ENCODE assay signal across 12 cellular contexts in the genomic region with DNA sequence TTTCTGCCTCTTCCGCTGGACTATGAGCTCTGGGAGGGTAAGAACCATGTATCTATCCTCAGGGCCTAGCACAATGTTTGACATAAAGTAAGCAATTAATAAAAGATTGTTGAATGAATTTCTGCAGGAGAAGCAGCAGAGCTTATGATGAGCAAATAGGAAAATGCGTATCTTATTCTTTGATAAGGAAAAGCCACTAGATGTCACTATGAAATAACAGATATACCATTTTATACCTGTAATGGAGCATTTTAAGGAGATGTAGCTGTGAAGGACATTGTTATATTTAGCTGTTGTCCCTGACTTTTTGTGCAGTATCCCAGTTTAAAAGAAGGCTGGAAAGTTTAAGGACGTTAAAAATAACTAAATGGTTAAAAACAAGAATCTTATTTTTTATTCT.
A peak's percentile ranks its signal among the peaks of the same experiment; 100 is the strongest.
DNase-seq lines count a peak whose midpoint lies in the region; TF ChIP-seq lines count a peak whose summit lies in the region.
"Had no signal": no experiment of that assay in that cellular context is flagged by ENCODE, and none has a peak within 500 bp of the region (broad histone marks: within the 10 kb centered on the region; RNA-seq: fewer than 3 reads in every experiment).

No MANE protein-coding gene starts in this region.

- no peak overlapping the region for H3K9ac ChIP-seq in liver (ENCODE audit: low read depth in 1 of 2, low read length in 2 of 2)

- 57% methylated on average over 3 of the region's 3 CpGs for WGBS in liver

- H3K36me3 ChIP-seq in liver (ENCODE audit: control insufficient read depth in 4 of 4, insufficient read depth in 3 of 4, low read depth in 1 of 4, low read length in 3 of 4) = no peaks in the 10 kb centered on the region
- H3K36me3 ChIP-seq: colonic mucosa had no signal

- H3K27me3 ChIP-seq in liver (ENCODE audit: control insufficient read depth in 4 of 4, insufficient read depth in 4 of 4, low read length in 3 of 4) = no peaks in the 10 kb centered on the region

- no peak overlapping the region for H3K27ac ChIP-seq in liver (ENCODE audit: low read depth in 1 of 2, low read length in 2 of 2)
- H3K27ac ChIP-seq: colonic mucosa had no signal

- H3K4me1 ChIP-seq in liver (ENCODE audit: control insufficient read depth in 4 of 4, insufficient read depth in 4 of 4, low read length in 3 of 4) = no peaks in the 10 kb centered on the region
- H3K4me1 ChIP-seq: colonic mucosa had no signal

- DNase-seq in ELR (ENCODE audit: low read depth) (peak; percentile 0), Kasumi-1 (lab: John Stamatoyannopoulos, UW) (peak; percentile 2 to 25), SW480 (ENCODE audit: low spot score) (peak; percentile 32), posterior vena cava (ENCODE audit: low spot score) (no peak), middle frontal gyrus (ENCODE audit: extremely low spot score, low spot score) (no peak), iPS-NIHi7 (ENCODE audit: extremely low spot score) (no peak)
- DNase-seq: activated CD4-positive, alpha-beta T cell treated with anti-CD3 and anti-CD28 coated beads, Interleukin-2, amount 50 U/mL, for 4 hours; activated naive CD4-positive, alpha-beta T cell treated with anti-CD3 and anti-CD28 coated beads for 36 hours; colonic mucosa; occipital lobe; stimulated activated naive B cell treated with anti-CD40 and anti-IgM and Interleukin-4, amounts not matched to agents 10 μg/mL and 1 μg/mL and 100 μg/mL, for 72 hours had no signal

- H3K9me3 ChIP-seq in liver (ENCODE audit: control insufficient read depth in 4 of 4, low read length in 3 of 4) = no peaks in the 10 kb centered on the region
- H3K9me3 ChIP-seq: colonic mucosa had no signal

- no peak for TF ChIP-seq CTCF in liver (IDR thresholded peaks at IDR 0.05; ENCODE audit: low read depth, low read length, missing input control)

- H3K4me3 ChIP-seq in liver (ENCODE audit: low read depth in 1 of 3, low read length in 3 of 3) = no peak overlapping the region
- H3K4me3 ChIP-seq: colonic mucosa had no signal

- intact Hi-C loops in posterior vena cava (cut with DNase I) = no loop called here

- peak; percentile 45 to 47 for TF ChIP-seq RAD21 in liver (IDR thresholded peaks at IDR 0.05)

TF ChIP-seq in liver, 16 proteins besides CTCF, POLR2A, EP300 and RAD21:
- TF ChIP-seq FOXA1 (IDR thresholded peaks at IDR 0.05) = no peak
- no peak for TF ChIP-seq SP1 (IDR thresholded peaks at IDR 0.05)
- TF ChIP-seq YY1 (IDR thresholded peaks at IDR 0.05) = no peak
- TF ChIP-seq, protein P1, sequence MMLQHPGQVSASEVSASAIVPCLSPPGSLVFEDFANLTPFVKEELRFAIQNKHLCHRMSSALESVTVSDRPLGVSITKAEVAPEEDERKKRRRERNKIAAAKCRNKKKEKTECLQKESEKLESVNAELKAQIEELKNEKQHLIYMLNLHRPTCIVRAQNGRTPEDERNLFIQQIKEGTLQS (IDR thresholded peaks at IDR 0.05) = no peak
- no peak for TF ChIP-seq FOXA2 (IDR thresholded peaks at IDR 0.05)
- TF ChIP-seq TAF1 (conservative IDR thresholded peaks at IDR 0.05) = no peak
- no peak for TF ChIP-seq NR2F2 (IDR thresholded peaks at IDR 0.05)
- TF ChIP-seq HNF4A (conservative IDR thresholded peaks at IDR 0.05) = no peak
- TF ChIP-seq, protein P2, sequence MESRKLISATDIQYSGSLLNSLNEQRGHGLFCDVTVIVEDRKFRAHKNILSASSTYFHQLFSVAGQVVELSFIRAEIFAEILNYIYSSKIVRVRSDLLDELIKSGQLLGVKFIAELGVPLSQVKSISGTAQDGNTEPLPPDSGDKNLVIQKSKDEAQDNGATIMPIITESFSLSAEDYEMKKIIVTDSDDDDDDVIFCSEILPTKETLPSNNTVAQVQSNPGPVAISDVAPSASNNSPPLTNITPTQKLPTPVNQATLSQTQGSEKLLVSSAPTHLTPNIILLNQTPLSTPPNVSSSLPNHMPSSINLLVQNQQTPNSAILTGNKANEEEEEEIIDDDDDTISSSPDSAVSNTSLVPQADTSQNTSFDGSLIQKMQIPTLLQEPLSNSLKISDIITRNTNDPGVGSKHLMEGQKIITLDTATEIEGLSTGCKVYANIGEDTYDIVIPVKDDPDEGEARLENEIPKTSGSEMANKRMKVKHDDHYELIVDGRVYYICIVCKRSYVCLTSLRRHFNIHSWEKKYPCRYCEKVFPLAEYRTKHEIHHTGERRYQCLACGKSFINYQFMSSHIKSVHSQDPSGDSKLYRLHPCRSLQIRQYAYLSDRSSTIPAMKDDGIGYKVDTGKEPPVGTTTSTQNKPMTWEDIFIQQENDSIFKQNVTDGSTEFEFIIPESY (IDR thresholded peaks at IDR 0.05) = no peak

Comparison
In these comparisons a context has a peak if more than half of its experiments do, and no peak if none do; other contexts are left out.
1. DNase-seq: peak in ELR (single experiment), Kasumi-1 (2 of 2) and SW480 (single experiment); none in posterior vena cava (single experiment), middle frontal gyrus (single experiment) and iPS-NIHi7 (single experiment).